ENCODE assay signal across 33 cellular contexts in the genomic region with DNA sequence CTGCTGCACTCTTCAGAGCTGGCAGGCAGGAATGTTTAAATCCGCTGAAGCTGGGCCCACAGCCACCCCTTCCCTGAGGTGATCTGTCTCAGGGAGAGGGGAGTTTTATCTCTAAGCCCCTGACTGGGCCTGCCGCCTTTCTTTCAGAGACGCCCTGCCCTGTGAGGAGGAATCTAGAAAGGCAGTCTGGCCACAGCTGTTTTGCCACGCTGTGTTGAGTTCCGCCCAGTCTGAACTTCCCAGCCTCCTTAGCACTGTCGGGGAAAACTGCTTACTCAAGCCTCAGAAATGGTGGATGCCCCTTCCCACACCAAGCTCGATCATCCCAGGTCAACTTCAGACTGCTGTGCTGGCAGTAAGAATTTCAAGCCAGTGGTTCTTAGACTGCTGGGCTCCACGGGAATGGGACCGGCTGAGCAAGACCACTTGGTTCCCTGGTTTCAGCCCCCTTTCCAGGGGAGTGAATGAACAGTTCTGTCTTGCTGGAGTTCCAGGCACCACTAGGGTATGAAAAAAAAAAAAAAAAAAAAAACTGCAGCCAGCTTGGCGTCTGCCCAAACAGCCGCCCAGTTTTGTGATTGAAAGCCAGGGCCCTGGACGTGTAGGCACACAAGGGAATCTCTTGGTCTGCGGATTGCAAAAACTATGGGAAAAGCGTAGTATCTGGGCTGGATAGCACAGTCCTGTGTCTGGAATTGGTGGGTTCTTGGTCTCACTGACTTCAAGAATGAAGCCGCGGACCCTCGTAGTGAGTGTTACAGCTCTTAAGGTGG.
DNase-seq lines count a peak whose midpoint lies in the region; ATAC-seq, FAIRE-seq and TF ChIP-seq lines count a peak whose summit lies in the region.
"Had no signal": no experiment of that assay in that cellular context is flagged by ENCODE, and none has a peak within 500 bp of the region (broad histone marks: within the 10 kb centered on the region; RNA-seq: fewer than 3 reads in every experiment).

No MANE protein-coding gene starts in this region.

- H3K4me1 Mint-ChIP-seq in activated naive CD4-positive, alpha-beta T cell treated with anti-CD3 and anti-CD28 coated beads, Interleukin-2, amount 50 U/mL, for 24 hours: peaks cover 42% of the 10 kb centered on the region
- H3K4me1 Mint-ChIP-seq in stimulated activated effector memory CD8-positive, alpha-beta T cell treated with anti-CD3 and anti-CD28 coated beads, Interleukin-12 subunit alpha, Interleukin-12 subunit beta, amount 100 ng/mL, for 72 hours: peaks cover 29% of the 10 kb centered on the region

- no peaks in the 10 kb centered on the region for H3K9me3 ChIP-seq in gastroesophageal sphincter
- H3K9me3 ChIP-seq: thyroid gland had no signal

- H3K4me1 ChIP-seq in gastroesophageal sphincter: peaks cover 0 to 12% (median 0%) of the 10 kb centered on the region in 3 donors
- H3K4me1 ChIP-seq: foreskin keratinocyte, parathyroid adenoma, thyroid gland had no signal

- H3K27ac ChIP-seq in gastroesophageal sphincter: no peak overlapping the region
- H3K27ac ChIP-seq: cardiac muscle cell, foreskin keratinocyte, parathyroid adenoma, thyroid gland had no signal

- DNase-seq in activated naive CD4-positive, alpha-beta T cell (lab: John Stamatoyannopoulos, UW): no peak
- no peak for DNase-seq in bronchial epithelial cell (ENCODE audit: low read depth)
- peak; percentile 58 for DNase-seq in islet precursor cell
- DNase-seq in stimulated activated effector memory CD8-positive, alpha-beta T cell treated with anti-CD3 and anti-CD28 coated beads, Interleukin-12 subunit alpha, Interleukin-12 subunit beta, amount 100 ng/mL, for 72 hours (ENCODE audit: low spot score in 2 of 2): no peak
- DNase-seq in stimulated activated CD4-positive, alpha-beta T cell treated with anti-CD3 and anti-CD28 coated beads, Interleukin-4, amount 100 ng/mL, for 4 hours: no peak
- DNase-seq in NCI-H748 treated with DMSO at 0.1 percent for 48 hours (lab: John Stamatoyannopoulos, UW): no peak
- DNase-seq: 8988T; activated CD4-positive, alpha-beta T cell treated with anti-CD3 and anti-CD28 coated beads, Interleukin-2, amount 50 U/mL, for 48 hours; activated naive CD4-positive, alpha-beta T cell treated with anti-CD3 and anti-CD28 coated beads, Interleukin-2, amount 50 U/mL, for 16 hours; aorta; CD4-positive, CD25-positive, alpha-beta regulatory T cell; cortex of kidney; DMS 273 treated with DMSO at 0.1 percent for 48 hours; effector memory CD8-positive, alpha-beta T cell; foreskin keratinocyte; GOT3; Karpas-422; mesendoderm; NCI-H187; NCI-H2171; NCI-H524; stimulated activated CD4-positive, alpha-beta T cell treated with anti-CD3 and anti-CD28 coated beads, Interleukin-4, amount 100 ng/mL, for 24 hours; SW 1271; thyroid gland had no signal

- H3K27me3 ChIP-seq in bronchial epithelial cell (ENCODE audit: control insufficient read depth, insufficient read depth, low read length) (peaks cover 2% of the 10 kb centered on the region), gastroesophageal sphincter (no peaks in the 10 kb centered on the region)
- H3K27me3 ChIP-seq: cardiac muscle cell, thyroid gland had no signal

- H3K9me3 Mint-ChIP-seq in activated naive CD4-positive, alpha-beta T cell treated with anti-CD3 and anti-CD28 coated beads, Interleukin-2, amount 50 U/mL, for 24 hours: no peaks in the 10 kb centered on the region
- peaks cover 2% of the 10 kb centered on the region for H3K9me3 Mint-ChIP-seq in stimulated activated effector memory CD8-positive, alpha-beta T cell treated with anti-CD3 and anti-CD28 coated beads, Interleukin-12 subunit alpha, Interleukin-12 subunit beta, amount 100 ng/mL, for 72 hours
- H3K9me3 Mint-ChIP-seq: effector memory CD8-positive, alpha-beta T cell; natural killer cell treated with Interleukin-12 subunit alpha and Interleukin-12 subunit beta and Interleukin-15 and Interleukin-18, amount 100 ng/mL, for 72 hours had no signal

- H3K27ac Mint-ChIP-seq in activated naive CD4-positive, alpha-beta T cell treated with anti-CD3 and anti-CD28 coated beads, Interleukin-2, amount 50 U/mL, for 24 hours: no peak overlapping the region
- peak overlapping the region; percentile 71 for H3K27ac Mint-ChIP-seq in stimulated activated effector memory CD8-positive, alpha-beta T cell treated with anti-CD3 and anti-CD28 coated beads, Interleukin-12 subunit alpha, Interleukin-12 subunit beta, amount 100 ng/mL, for 72 hours
- H3K27ac Mint-ChIP-seq: activated T-helper 1 cell treated with anti-CD3 and anti-CD28 coated beads, Interleukin-12 subunit alpha, Interleukin-12 subunit beta, Interleukin-2, Interleukin-4 antibody, amounts not matched to agents 30 ng/mL and 10 ng/mL and 1 ng/mL, durations not matched to agents 14 hours and 24 hours and 36 hours; effector memory CD8-positive, alpha-beta T cell; natural killer cell treated with Interleukin-12 subunit alpha and Interleukin-12 subunit beta and Interleukin-15 and Interleukin-18, amount 100 ng/mL, for 72 hours had no signal

- H3K4me3 ChIP-seq in bronchial epithelial cell (ENCODE audit: low read depth, low read length) (no peak overlapping the region), gastroesophageal sphincter (no peak overlapping the region)
- H3K4me3 ChIP-seq: cardiac muscle cell, thyroid gland had no signal

- peaks cover 12% of the 10 kb centered on the region for H3K36me3 Mint-ChIP-seq in activated naive CD4-positive, alpha-beta T cell treated with anti-CD3 and anti-CD28 coated beads, Interleukin-2, amount 50 U/mL, for 24 hours
- H3K36me3 Mint-ChIP-seq in stimulated activated effector memory CD8-positive, alpha-beta T cell treated with anti-CD3 and anti-CD28 coated beads, Interleukin-12 subunit alpha, Interleukin-12 subunit beta, amount 100 ng/mL, for 72 hours: no peaks in the 10 kb centered on the region
- H3K36me3 Mint-ChIP-seq: CD4-positive, CD25-positive, alpha-beta regulatory T cell; natural killer cell treated with Interleukin-12 subunit alpha and Interleukin-12 subunit beta and Interleukin-15 and Interleukin-18, amount 100 ng/mL, for 72 hours had no signal

- WGBS in gastroesophageal sphincter (ENCODE audit: low coverage in 1 of 2), 2 donors: 66% methylated on average over 8 of the region's 17 CpGs; no CpG with 5 or more reads in 1 of the 2 donors

- no peak for TF ChIP-seq CTCF in bronchial epithelial cell (IDR thresholded peaks at IDR 0.05; ENCODE audit: insufficient read depth, low read length, severe bottlenecking)
- TF ChIP-seq CTCF in gastroesophageal sphincter (IDR thresholded peaks at IDR 0.05): no peak

- peak; percentile 60 for FAIRE-seq in bronchial epithelial cell (lab: Jason Lieb, UNC)
- FAIRE-seq: GM12892 had no signal

- no peak for TF ChIP-seq EP300 in gastroesophageal sphincter (IDR thresholded peaks at IDR 0.05)

- ATAC-seq in stimulated activated effector memory CD8-positive, alpha-beta T cell treated with anti-CD3 and anti-CD28 coated beads, Interleukin-12 subunit alpha, Interleukin-12 subunit beta, amount 100 ng/mL, for 72 hours: no peak
- ATAC-seq in gastroesophageal sphincter: no peak
- ATAC-seq: activated CD4-positive, CD25-positive, alpha-beta regulatory T cell treated with anti-CD3 and anti-CD28 coated beads, Interleukin-2, amount 50 U/mL, for 24 hours; effector memory CD8-positive, alpha-beta T cell; foreskin keratinocyte; natural killer cell treated with Interleukin-12 subunit alpha and Interleukin-12 subunit beta and Interleukin-15 and Interleukin-18, amount 100 ng/mL, for 72 hours; Panc1 had no signal

- H3K27me3 Mint-ChIP-seq in activated naive CD4-positive, alpha-beta T cell treated with anti-CD3 and anti-CD28 coated beads, Interleukin-2, amount 50 U/mL, for 24 hours: no peaks in the 10 kb centered on the region

- H3K4me3 Mint-ChIP-seq in activated naive CD4-positive, alpha-beta T cell treated with anti-CD3 and anti-CD28 coated beads, Interleukin-2, amount 50 U/mL, for 24 hours: peak overlapping the region; percentile 62
- no peak overlapping the region for H3K4me3 Mint-ChIP-seq in stimulated activated effector memory CD8-positive, alpha-beta T cell treated with anti-CD3 and anti-CD28 coated beads, Interleukin-12 subunit alpha, Interleukin-12 subunit beta, amount 100 ng/mL, for 72 hours
- H3K4me3 Mint-ChIP-seq: activated T-helper 1 cell treated with anti-CD3 and anti-CD28 coated beads, Interleukin-12 subunit alpha, Interleukin-12 subunit beta, Interleukin-2, Interleukin-4 antibody, amounts not matched to agents 30 ng/mL and 10 ng/mL and 1 ng/mL, durations not matched to agents 14 hours and 24 hours and 36 hours; natural killer cell treated with Interleukin-12 subunit alpha and Interleukin-12 subunit beta and Interleukin-15 and Interleukin-18, amount 100 ng/mL, for 72 hours had no signal

- no peak for TF ChIP-seq POLR2A in gastroesophageal sphincter (IDR thresholded peaks at IDR 0.05)

- no peaks in the 10 kb centered on the region for H3K36me3 ChIP-seq in bronchial epithelial cell (ENCODE audit: control insufficient read depth, insufficient read depth, low read length)
- H3K36me3 ChIP-seq in gastroesophageal sphincter: no peaks in the 10 kb centered on the region
- H3K36me3 ChIP-seq: cardiac muscle cell, thyroid gland had no signal
